In the genomic region with DNA sequence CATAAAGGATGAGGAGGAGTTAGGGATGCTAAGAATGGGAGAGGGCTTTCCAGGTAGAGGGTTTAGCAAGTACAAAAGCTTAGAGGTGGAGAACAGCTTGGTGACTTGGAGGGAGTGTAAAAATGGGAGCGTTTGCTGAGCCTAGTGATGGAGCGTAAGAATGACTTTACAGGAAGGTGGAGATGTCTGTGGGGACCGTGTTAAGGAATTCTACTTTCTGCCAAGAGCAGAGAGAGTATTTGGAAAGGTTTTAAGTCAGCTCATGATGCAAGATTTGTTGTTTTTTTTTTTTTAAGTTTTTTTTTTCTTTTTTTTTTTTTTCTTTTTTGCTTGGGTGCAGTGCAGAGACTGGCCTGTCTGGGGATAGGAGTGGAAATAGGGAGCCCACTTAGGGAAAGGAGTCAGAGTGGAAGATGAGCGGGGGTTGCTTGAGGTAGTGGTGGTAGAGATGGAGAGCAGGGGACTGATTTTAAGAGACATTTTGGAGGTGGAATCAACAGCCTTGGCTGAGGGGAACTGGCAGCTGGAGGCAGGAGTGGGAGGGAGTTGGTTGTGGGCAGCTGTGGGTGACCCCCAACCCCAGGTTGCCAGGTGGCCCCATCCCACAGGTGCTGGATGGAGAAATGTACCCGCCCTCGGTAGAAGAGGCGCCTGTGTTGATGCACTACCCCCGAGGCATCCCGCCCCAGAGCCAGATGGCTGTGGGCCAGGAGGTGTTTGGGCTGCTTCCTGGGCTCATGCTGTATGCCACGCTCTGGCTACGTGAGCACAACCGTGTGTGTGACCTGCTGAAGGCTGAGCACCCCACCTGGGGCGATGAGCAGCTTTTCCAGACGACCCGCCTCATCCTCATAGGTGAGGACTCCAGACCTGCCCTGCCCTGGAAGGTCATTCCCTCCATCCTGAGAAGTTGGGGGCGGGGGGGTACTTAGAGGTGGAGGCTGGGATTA, we compare ENCODE assay signal across 13 cellular contexts. TPM values are rescaled to one million over a fixed set of nuclear protein-coding genes. Genes with fewer than 3 reads are reported as not detected.
DNase-seq lines count a peak whose midpoint lies in the region; ATAC-seq, FAIRE-seq and TF ChIP-seq lines count a peak whose summit lies in the region.
"Had no signal": no experiment of that assay in that cellular context is flagged by ENCODE, and none has a peak within 500 bp of the region (broad histone marks: within the 10 kb centered on the region; RNA-seq: fewer than 3 reads in every experiment).

No MANE protein-coding gene starts in this region.

- peak overlapping the region; percentile 76 for H2AK5ac ChIP-seq in mesenchymal stem cell (ENCODE audit: low read length, severe bottlenecking)

- H3K14ac ChIP-seq in mesenchymal stem cell (ENCODE audit: low read length in 2 of 2) = no peak overlapping the region

- no peaks in the 10 kb centered on the region for H3K79me1 ChIP-seq in mesenchymal stem cell (replicated peaks; ENCODE audit: low read length, poor library complexity, severe bottlenecking)

- H2BK5ac ChIP-seq in mesenchymal stem cell (ENCODE audit: low read depth, low read length, poor library complexity, severe bottlenecking) = no peak overlapping the region

- H3K27me3 ChIP-seq in endothelial cell of umbilical vein (ENCODE audit: control insufficient read depth in 2 of 2, insufficient read depth in 2 of 2, low read length in 2 of 2) (no peaks in the 10 kb centered on the region), mesenchymal stem cell (ENCODE audit: control insufficient read depth in 1 of 2, insufficient read depth in 1 of 2, low read length in 2 of 2) (no peaks in the 10 kb centered on the region)

- no peak overlapping the region for H3K4me3 ChIP-seq in endothelial cell of umbilical vein (replicated peaks in 1 of 3; ENCODE audit: insufficient read depth in 1 of 3, low read depth in 1 of 3, low read length in 3 of 3)
- no peak overlapping the region for H3K4me3 ChIP-seq in mesenchymal stem cell (ENCODE audit: insufficient read depth in 1 of 2, low read depth in 1 of 2, low read length in 2 of 2)

- H2BK12ac ChIP-seq in mesenchymal stem cell (ENCODE audit: low read length in 2 of 2) = no peak overlapping the region

- CTCF ChIA-PET in endothelial cell of umbilical vein (lab: Charles Lee) = interaction anchor here (0.7 to 2.0 kb wide), 7 partner anchors 10 to 284 kb away, joined by 3 to 7 read pairs (median 3); no protein-coding TSS in a partner anchor

- no peak for TF ChIP-seq POLR2A in endothelial cell of umbilical vein (IDR thresholded peaks at IDR 0.05; ENCODE audit: low read depth, low read length)

- peaks cover 20% of the 10 kb centered on the region for H3K4me1 ChIP-seq in endothelial cell of umbilical vein (ENCODE audit: control insufficient read depth, extremely low read depth, insufficient read depth, low read length)
- H3K4me1 ChIP-seq in mesenchymal stem cell (ENCODE audit: control insufficient read depth, insufficient read depth, low read depth, low read length) = peaks cover 13% of the 10 kb centered on the region

- H2BK120ac ChIP-seq in mesenchymal stem cell (ENCODE audit: low read depth, low read length) = no peak overlapping the region

- no peak overlapping the region for H4K8ac ChIP-seq in mesenchymal stem cell (ENCODE audit: low read length)

- TF ChIP-seq CTCF in endothelial cell of umbilical vein (IDR thresholded peaks at IDR 0.05; ENCODE audit: extremely low read depth in 1 of 2, insufficient read depth in 1 of 2, low read depth in 1 of 2, low read length in 2 of 2) = no peak

- FAIRE-seq in endothelial cell of umbilical vein (lab: Jason Lieb, UNC) (no peak), RCC 7860 (lab: Jason Lieb, UNC) (no peak)

- BruUV-seq in endothelial cell of umbilical vein (replicated peaks; lab: Mats Ljungman, UMichigan) = TSS peak; percentile 40

- WGBS in mesenchymal stem cell = 83% methylated on average over 16 of the region's 16 CpGs

- H4K20me1 ChIP-seq in endothelial cell of umbilical vein (replicated peaks; ENCODE audit: control insufficient read depth, extremely low read depth, insufficient read depth, low read length) = no peaks in the 10 kb centered on the region

- no peaks in the 10 kb centered on the region for H3K9me3 ChIP-seq in endothelial cell of umbilical vein (replicated peaks; ENCODE audit: control insufficient read depth, insufficient read depth, low read length)
- H3K9me3 ChIP-seq in mesenchymal stem cell (ENCODE audit: control insufficient read depth, low read length) = peaks cover 6% of the 10 kb centered on the region

- H3K18ac ChIP-seq in mesenchymal stem cell (ENCODE audit: low read depth in 1 of 2, low read length in 2 of 2) = no peak overlapping the region

- no peaks in the 10 kb centered on the region for H3K36me3 ChIP-seq in endothelial cell of umbilical vein (ENCODE audit: control insufficient read depth in 2 of 2, extremely low read depth in 1 of 2, insufficient read depth in 2 of 2, low read length in 2 of 2)
- peaks cover 0 to 69% of the 10 kb centered on the region in 2 experiments for H3K36me3 ChIP-seq in mesenchymal stem cell (ENCODE audit: control insufficient read depth in 1 of 2, insufficient read depth in 2 of 2, low read depth in 1 of 2, low read length in 2 of 2)

- intact Hi-C loops in endothelial cell of umbilical vein (cut with micrococcal nuclease) = no loop called here

- H3K9ac ChIP-seq in endothelial cell of umbilical vein (replicated peaks; ENCODE audit: extremely low read depth, insufficient read depth, low read length) (no peak overlapping the region), mesenchymal stem cell (ENCODE audit: low read length) (peak overlapping the region; percentile 56)

- H2AFZ ChIP-seq in endothelial cell of umbilical vein (ENCODE audit: low read depth, low read length) (peak overlapping the region; percentile 23), mesenchymal stem cell (ENCODE audit: low read depth, low read length) (no peak overlapping the region)

- no peak overlapping the region for H3K4me2 ChIP-seq in endothelial cell of umbilical vein (ENCODE audit: insufficient read depth, low read length)
- no peak overlapping the region for H3K4me2 ChIP-seq in mesenchymal stem cell (ENCODE audit: low read length, poor library complexity, severe bottlenecking)

- H3K27ac ChIP-seq in endothelial cell of umbilical vein (ENCODE audit: insufficient read depth, low read depth, low read length) = peak overlapping the region; percentile 19
- peak overlapping the region; percentile 73 for H3K27ac ChIP-seq in mesenchymal stem cell (ENCODE audit: low read length, poor library complexity, severe bottlenecking)

- no peaks in the 10 kb centered on the region for H3K79me2 ChIP-seq in endothelial cell of umbilical vein (ENCODE audit: control insufficient read depth, insufficient read depth, low read length)

- H3K4ac ChIP-seq in mesenchymal stem cell (ENCODE audit: low read depth in 1 of 2, low read length in 2 of 2) = no peak overlapping the region

- POLR2A ChIA-PET in endothelial cell of umbilical vein (lab: Charles Lee) = interaction anchor here (0.6 to 0.7 kb wide), 2 partner anchors 63 to 129 kb away, joined by 3 to 4 read pairs; no protein-coding TSS in a partner anchor

- H4K91ac ChIP-seq in mesenchymal stem cell (ENCODE audit: low read length) = no peak overlapping the region

- dilution Hi-C loops in endothelial cell of umbilical vein (cut with MboI; ENCODE audit: extremely low pct_ligation_motif_present, low sequenced_read_pairs) = no loop called here

- H3K23ac ChIP-seq in mesenchymal stem cell (ENCODE audit: low read length in 2 of 2) = no peak overlapping the region

- no peaks in the 10 kb centered on the region for H3K9me1 ChIP-seq in endothelial cell of umbilical vein (replicated peaks; ENCODE audit: control insufficient read depth, extremely low read depth, insufficient read depth, low read length)

- peak; percentile 80 for DNase-seq in AG20443 (ENCODE audit: low spot score)
- DNase-seq in HK-2 (ENCODE audit: unreplicated experiment) = peak; percentile 38
- no peak for DNase-seq in endothelial cell of umbilical vein (ENCODE audit: low read depth, low spot score)
- DNase-seq in mesenchymal stem cell = no peak
- DNase-seq in stimulated activated CD4-positive, alpha-beta T cell treated with anti-CD3 and anti-CD28 coated beads, Interleukin-15, amount 100 ng/mL, for 24 hours = no peak
- no peak for DNase-seq in AG08396 (ENCODE audit: low spot score)
- DNase-seq in RCC 7860 (ENCODE audit: low spot score) = no peak
- DNase-seq: activated gamma-delta T cell; central memory CD4-positive, alpha-beta T cell; foreskin melanocyte; naive thymus-derived CD4-positive, alpha-beta T cell; T-helper 2 cell had no signal

- no peak for ATAC-seq in HG03439 (IDR thresholded peaks at IDR 0.05; ENCODE audit: unreplicated experiment)
- ATAC-seq: naive thymus-derived CD4-positive, alpha-beta T cell had no signal

- no peak overlapping the region for H2BK15ac ChIP-seq in mesenchymal stem cell (ENCODE audit: low read depth, poor library complexity, severe bottlenecking)

TF ChIP-seq in endothelial cell of umbilical vein, 7 proteins besides CTCF, POLR2A, EP300 and RAD21:
- no peak for TF ChIP-seq POLR2AphosphoS5 (IDR thresholded peaks at IDR 0.05; ENCODE audit: insufficient read depth, low read depth, low read length)
TF ChIP-seq in endothelial cell of umbilical vein: peak in this region for 0.

RNA-seq across cellular contexts. Expression of a gene that starts 12.4 kb away (rescaled TPM):
- total RNA-seq in endothelial cell of umbilical vein = 14.6 and 45.2 TPM in 2 replicates
- 37.6 and 43.9 TPM in 2 replicates for polyA plus RNA-seq in endothelial cell of umbilical vein
- 27.8 and 31.2 TPM in 2 replicates for polyA plus RNA-seq in endothelial cell of umbilical vein (2011; cell fraction: cytosol; rRNA removed)
- polyA plus RNA-seq in endothelial cell of umbilical vein (2011; cell fraction: nucleus; rRNA removed) = 30.7 and 40.6 TPM in 2 replicates
- polyA plus RNA-seq in endothelial cell of umbilical vein (2012) = 43.2 and 61.0 TPM in 2 replicates
- polyA minus RNA-seq in endothelial cell of umbilical vein = 37.7 and 53.6 TPM in 2 replicates
- polyA minus RNA-seq in endothelial cell of umbilical vein (2011; cell fraction: cytosol; rRNA and poly(A)+ RNA removed) = 3.9 TPM
- polyA minus RNA-seq in endothelial cell of umbilical vein (2011; cell fraction: nucleus; rRNA and poly(A)+ RNA removed) = 8.8 and 9.8 TPM in 2 replicates
- polyA plus RNA-seq in mesenchymal stem cell (2013, experiment 1 of 2) = 2.3 TPM
- 2.3 TPM for polyA plus RNA-seq in mesenchymal stem cell (2013, experiment 2 of 2)

Comparison
In these comparisons a context has a peak if more than half of its experiments do, and no peak if none do; other contexts are left out.
1. DNase-seq: peak in AG20443 (single experiment) and HK-2 (single experiment); none in endothelial cell of umbilical vein (single experiment), mesenchymal stem cell (single experiment), stimulated activated CD4-positive, alpha-beta T cell treated with anti-CD3 and anti-CD28 coated beads, Interleukin-15, amount 100 ng/mL, for 24 hours (single experiment), AG08396 (single experiment) and RCC 7860 (single experiment).